ENCODE assay signal across 1 cellular context in the genomic region with DNA sequence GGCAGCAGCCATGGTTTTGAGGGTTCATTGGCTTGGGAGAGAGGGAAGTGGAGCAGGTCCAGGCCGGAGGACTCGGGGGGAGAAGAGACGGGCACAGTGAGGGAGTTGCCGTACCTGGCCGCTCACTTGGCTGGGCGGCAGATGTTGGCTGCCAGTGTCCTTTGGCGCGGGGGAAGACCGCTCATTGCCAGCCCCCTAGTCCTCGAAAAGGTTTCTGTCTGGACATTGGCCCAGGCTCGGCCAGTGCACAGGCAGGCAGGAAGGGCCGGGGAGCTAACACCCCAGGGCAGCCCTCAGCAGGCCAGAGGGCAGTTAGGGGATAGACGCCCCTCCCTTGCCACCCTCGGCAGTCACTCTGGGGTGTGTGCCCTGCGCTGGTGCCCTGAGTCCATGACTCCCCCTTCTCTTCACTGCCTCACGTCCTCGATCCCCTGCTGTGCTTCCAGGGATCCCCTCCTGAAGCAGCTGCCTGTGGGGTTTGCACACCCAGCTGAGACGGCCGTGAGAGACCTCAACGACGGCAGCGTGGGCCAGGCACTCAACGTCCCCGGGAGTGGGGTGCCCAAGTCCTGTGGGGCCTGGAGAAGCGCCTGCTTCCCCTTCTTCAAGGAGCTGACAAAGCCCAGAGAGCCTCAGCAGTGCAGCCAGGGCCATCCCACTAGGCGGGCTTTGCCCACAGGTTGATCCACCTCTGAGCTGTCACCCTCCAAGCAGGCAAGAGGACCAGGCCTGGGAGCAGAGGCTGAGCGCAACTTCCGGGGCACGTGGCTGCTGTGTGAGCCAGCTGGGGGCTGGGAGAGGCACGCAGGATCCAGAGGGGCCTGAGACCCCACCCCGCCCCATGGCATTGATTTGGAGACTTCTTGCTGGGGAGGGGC.
TF ChIP-seq lines count a peak whose summit lies in the region.

No MANE protein-coding gene starts in this region.

TF ChIP-seq in HepG2, 621 proteins besides CTCF, POLR2A, EP300 and RAD21 (continued from another document):
- TF ChIP-seq CAMTA2 (CRISPR knock-in tag; IDR thresholded peaks at IDR 0.05; ENCODE audit: borderline replicate concordance) (peak; percentile 42; the same call in 1 of the 2 replicates), ZNF234 (CRISPR knock-in tag; conservative IDR thresholded peaks at IDR 0.05) (no peak), ZNF136 (CRISPR knock-in tag; IDR thresholded peaks at IDR 0.05; ENCODE audit: low read depth) (no peak)
